In the genomic region with DNA sequence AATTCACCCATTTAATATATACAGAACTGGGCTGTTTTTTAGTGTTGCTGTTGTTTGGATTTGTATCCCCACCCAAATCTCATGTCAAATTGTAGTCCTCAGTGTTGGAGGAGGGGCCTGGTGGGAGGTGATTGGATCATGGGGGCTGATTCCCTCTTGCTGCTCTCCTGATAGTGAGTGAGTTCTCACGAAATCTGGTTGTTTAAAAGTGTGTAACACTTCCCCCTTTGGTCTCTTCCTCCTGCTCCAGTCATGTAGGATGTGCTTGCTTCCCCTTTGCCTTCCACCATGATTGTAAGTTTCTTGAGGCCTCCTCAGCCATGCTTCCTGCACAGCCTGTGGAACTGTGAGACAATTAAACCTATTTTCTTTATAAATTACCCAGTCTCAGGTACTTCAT, we compare ENCODE assay signal across 2 cellular contexts.
TF ChIP-seq lines count a peak whose summit lies in the region.

No MANE protein-coding gene starts in this region.

TF ChIP-seq in GM23338, 12 proteins besides CTCF, POLR2A, EP300 and RAD21:
- TF ChIP-seq, protein P1, sequence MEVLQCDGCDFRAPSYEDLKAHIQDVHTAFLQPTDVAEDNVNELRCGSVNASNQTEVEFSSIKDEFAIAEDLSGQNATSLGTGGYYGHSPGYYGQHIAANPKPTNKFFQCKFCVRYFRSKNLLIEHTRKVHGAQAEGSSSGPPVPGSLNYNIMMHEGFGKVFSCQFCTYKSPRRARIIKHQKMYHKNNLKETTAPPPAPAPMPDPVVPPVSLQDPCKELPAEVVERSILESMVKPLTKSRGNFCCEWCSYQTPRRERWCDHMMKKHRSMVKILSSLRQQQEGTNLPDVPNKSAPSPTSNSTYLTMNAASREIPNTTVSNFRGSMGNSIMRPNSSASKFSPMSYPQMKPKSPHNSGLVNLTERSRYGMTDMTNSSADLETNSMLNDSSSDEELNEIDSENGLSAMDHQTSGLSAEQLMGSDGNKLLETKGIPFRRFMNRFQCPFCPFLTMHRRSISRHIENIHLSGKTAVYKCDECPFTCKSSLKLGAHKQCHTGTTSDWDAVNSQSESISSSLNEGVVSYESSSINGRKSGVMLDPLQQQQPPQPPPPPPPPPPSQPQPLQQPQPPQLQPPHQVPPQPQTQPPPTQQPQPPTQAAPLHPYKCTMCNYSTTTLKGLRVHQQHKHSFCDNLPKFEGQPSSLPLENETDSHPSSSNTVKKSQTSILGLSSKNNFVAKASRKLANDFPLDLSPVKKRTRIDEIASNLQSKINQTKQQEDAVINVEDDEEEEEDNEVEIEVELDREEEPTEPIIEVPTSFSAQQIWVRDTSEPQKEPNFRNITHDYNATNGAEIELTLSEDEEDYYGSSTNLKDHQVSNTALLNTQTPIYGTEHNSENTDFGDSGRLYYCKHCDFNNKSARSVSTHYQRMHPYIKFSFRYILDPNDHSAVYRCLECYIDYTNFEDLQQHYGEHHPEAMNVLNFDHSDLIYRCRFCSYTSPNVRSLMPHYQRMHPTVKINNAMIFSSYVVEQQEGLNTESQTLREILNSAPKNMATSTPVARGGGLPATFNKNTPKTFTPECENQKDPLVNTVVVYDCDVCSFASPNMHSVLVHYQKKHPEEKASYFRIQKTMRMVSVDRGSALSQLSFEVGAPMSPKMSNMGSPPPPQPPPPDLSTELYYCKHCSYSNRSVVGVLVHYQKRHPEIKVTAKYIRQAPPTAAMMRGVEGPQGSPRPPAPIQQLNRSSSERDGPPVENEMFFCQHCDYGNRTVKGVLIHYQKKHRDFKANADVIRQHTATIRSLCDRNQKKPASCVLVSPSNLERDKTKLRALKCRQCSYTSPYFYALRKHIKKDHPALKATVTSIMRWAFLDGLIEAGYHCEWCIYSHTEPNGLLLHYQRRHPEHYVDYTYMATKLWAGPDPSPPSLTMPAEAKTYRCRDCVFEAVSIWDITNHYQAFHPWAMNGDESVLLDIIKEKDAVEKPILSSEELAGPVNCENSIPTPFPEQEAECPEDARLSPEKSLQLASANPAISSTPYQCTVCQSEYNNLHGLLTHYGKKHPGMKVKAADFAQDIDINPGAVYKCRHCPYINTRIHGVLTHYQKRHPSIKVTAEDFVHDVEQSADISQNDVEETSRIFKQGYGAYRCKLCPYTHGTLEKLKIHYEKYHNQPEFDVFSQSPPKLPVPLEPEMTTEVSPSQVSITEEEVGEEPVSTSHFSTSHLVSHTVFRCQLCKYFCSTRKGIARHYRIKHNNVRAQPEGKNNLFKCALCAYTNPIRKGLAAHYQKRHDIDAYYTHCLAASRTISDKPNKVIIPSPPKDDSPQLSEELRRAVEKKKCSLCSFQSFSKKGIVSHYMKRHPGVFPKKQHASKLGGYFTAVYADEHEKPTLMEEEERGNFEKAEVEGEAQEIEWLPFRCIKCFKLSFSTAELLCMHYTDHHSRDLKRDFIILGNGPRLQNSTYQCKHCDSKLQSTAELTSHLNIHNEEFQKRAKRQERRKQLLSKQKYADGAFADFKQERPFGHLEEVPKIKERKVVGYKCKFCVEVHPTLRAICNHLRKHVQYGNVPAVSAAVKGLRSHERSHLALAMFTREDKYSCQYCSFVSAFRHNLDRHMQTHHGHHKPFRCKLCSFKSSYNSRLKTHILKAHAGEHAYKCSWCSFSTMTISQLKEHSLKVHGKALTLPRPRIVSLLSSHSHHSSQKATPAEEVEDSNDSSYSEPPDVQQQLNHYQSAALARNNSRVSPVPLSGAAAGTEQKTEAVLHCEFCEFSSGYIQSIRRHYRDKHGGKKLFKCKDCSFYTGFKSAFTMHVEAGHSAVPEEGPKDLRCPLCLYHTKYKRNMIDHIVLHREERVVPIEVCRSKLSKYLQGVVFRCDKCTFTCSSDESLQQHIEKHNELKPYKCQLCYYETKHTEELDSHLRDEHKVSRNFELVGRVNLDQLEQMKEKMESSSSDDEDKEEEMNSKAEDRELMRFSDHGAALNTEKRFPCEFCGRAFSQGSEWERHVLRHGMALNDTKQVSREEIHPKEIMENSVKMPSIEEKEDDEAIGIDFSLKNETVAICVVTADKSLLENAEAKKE (CRISPR knock-in tag; IDR thresholded peaks at IDR 0.05) = no peak
- no peak for TF ChIP-seq ZNF114 (CRISPR knock-in tag; IDR thresholded peaks at IDR 0.05)

TF ChIP-seq in H1, 55 proteins besides CTCF, POLR2A, EP300 and RAD21 (continued from another document):
- TF ChIP-seq SIN3A (conservative IDR thresholded peaks at IDR 0.05 in 1 of 2, IDR thresholded peaks at IDR 0.05 in 1 of 2; ENCODE audit: low read depth in 1 of 2, low read length in 2 of 2) (no peak), POLR2AphosphoS5 (IDR thresholded peaks at IDR 0.05; ENCODE audit: low read depth, low read length) (no peak), POU5F1 (IDR thresholded peaks at IDR 0.05; ENCODE audit: low read depth, low read length) (no peak), RXRA (IDR thresholded peaks at IDR 0.05; ENCODE audit: insufficient read depth, low read depth, low read length) (no peak), NANOG (IDR thresholded peaks at IDR 0.05; ENCODE audit: insufficient read depth, low read depth, low read length, poor library complexity, severe bottlenecking) (no peak), BACH1 (IDR thresholded peaks at IDR 0.05; ENCODE audit: low read length) (no peak), SIRT6 (IDR thresholded peaks at IDR 0.05; ENCODE audit: low read length) (no peak), RNF2 (IDR thresholded peaks at IDR 0.05; ENCODE audit: borderline replicate concordance, low read depth, low read length, missing control alignments, poor library complexity, severe bottlenecking) (no peak), MAFK (IDR thresholded peaks at IDR 0.05; ENCODE audit: low read depth, low read length) (no peak), RFX5 (IDR thresholded peaks at IDR 0.05; ENCODE audit: borderline replicate concordance, low read depth, low read length) (no peak), TEAD4 (IDR thresholded peaks at IDR 0.05; ENCODE audit: low read depth, low read length) (no peak), CHD2 (IDR thresholded peaks at IDR 0.05; ENCODE audit: low read length) (no peak), BCL11A (IDR thresholded peaks at IDR 0.05; ENCODE audit: low read depth in 2 of 2, low read length in 2 of 2) (no peak)
- TF ChIP-seq, protein P2, sequence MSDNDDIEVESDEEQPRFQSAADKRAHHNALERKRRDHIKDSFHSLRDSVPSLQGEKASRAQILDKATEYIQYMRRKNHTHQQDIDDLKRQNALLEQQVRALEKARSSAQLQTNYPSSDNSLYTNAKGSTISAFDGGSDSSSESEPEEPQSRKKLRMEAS (IDR thresholded peaks at IDR 0.05) = no peak
